17 cellular contexts compared by ENCODE assay signal in genomic region chr6:40583694-40584093, GRCh38. TPM values are rescaled to one million over a fixed set of nuclear protein-coding genes. Genes with fewer than 3 reads are reported as not detected.
"Had no signal": no experiment of that assay in that cellular context is flagged by ENCODE, and none has a peak within 500 bp of the region (broad histone marks: within the 10 kb centered on the region; RNA-seq: fewer than 3 reads in every experiment).

No MANE protein-coding gene starts in this region.

- DNase-seq: activated CD4-positive, alpha-beta T cell treated with anti-CD3 and anti-CD28 coated beads, Interleukin-2, amount 50 U/mL, for 48 hours; activated CD4-positive, CD25-positive, alpha-beta regulatory T cell treated with anti-CD3 and anti-CD28 coated beads, Interleukin-2, amount 50 U/mL, for 72 hours; activated CD8-positive, alpha-beta memory T cell treated with anti-CD3 and anti-CD28 coated beads, Interleukin-2, amount 50 U/mL, for 4 hours; effector memory CD4-positive, alpha-beta T cell; gastrocnemius medialis; heart right ventricle; islet precursor cell; left ventricle myocardium inferior; sigmoid colon; stimulated activated CD4-positive, alpha-beta T cell treated with anti-CD3 and anti-CD28 coated beads, Interleukin-2, amount 100 ng/mL, for 48 hours; upper lobe of right lung had no signal

- H3K9me3 ChIP-seq: gastrocnemius medialis, heart right ventricle, left ventricle myocardium inferior, sigmoid colon, upper lobe of right lung had no signal

- FAIRE-seq: astrocyte had no signal

- H3K4me3 ChIP-seq: cardiac muscle cell, coronary artery, gastrocnemius medialis, heart right ventricle, left ventricle myocardium inferior, sigmoid colon, upper lobe of right lung had no signal

- H3K36me3 ChIP-seq: cardiac muscle cell, gastrocnemius medialis, heart right ventricle, left ventricle myocardium inferior, sigmoid colon, upper lobe of right lung had no signal

- H3K27ac ChIP-seq: cardiac muscle cell, coronary artery, epithelial cell of prostate, gastrocnemius medialis, heart right ventricle, left ventricle myocardium inferior, sigmoid colon, upper lobe of right lung had no signal

RNA-seq across cellular contexts. Expression of gene LRFN2, which starts 3.5 kb away (rescaled TPM):
- total RNA-seq: gastrocnemius medialis, heart right ventricle, left ventricle myocardium inferior, neural crest cell, osteocyte, upper lobe of right lung had no signal
- polyA plus RNA-seq: cardiac muscle cell, heart right ventricle had no signal
